In genomic region chr22:23130697-23131096, GRCh38 we compare ENCODE assay signal across 27 cellular contexts. TPM values are rescaled to one million over a fixed set of nuclear protein-coding genes. Genes with fewer than 3 reads are reported as not detected.
"Had no signal": no experiment of that assay in that cellular context is flagged by ENCODE, and none has a peak within 500 bp of the region (broad histone marks: within the 10 kb centered on the region; RNA-seq: fewer than 3 reads in every experiment).

No MANE protein-coding gene starts in this region.

- H3K4me1 ChIP-seq: colonic mucosa, upper lobe of right lung had no signal

- H3K36me3 ChIP-seq: brain microvascular endothelial cell, colonic mucosa, esophagus muscularis mucosa, thyroid gland, upper lobe of right lung had no signal

- DNase-seq: activated B cell treated with CpG ODN at 0.5 μM for 24 hours; activated CD4-positive, alpha-beta memory T cell treated with anti-CD3 and anti-CD28 coated beads for 36 hours; activated CD4-positive, alpha-beta T cell treated with anti-CD3 and anti-CD28 coated beads for 36 hours; activated naive CD4-positive, alpha-beta T cell treated with anti-CD3 and anti-CD28 coated beads for 36 hours; activated naive CD8-positive, alpha-beta T cell treated with anti-CD3 and anti-CD28 coated beads, Interleukin-2, amount 50 U/mL, for 24 hours; activated T-cell treated with anti-CD3 and anti-CD28 coated beads, Interleukin-2, amount 50 U/mL, for 48 hours; anterior cingulate cortex; brain microvascular endothelial cell; central memory CD4-positive, alpha-beta T cell; colonic mucosa; dorsolateral prefrontal cortex; hypothalamus; left cardiac atrium; stimulated activated CD4-positive, alpha-beta T cell treated with anti-CD3 and anti-CD28 coated beads, Interleukin-12 subunit alpha, Interleukin-12 subunit beta, amount 100 ng/mL, for 4 hours; stimulated activated CD4-positive, alpha-beta T cell treated with anti-CD3 and anti-CD28 coated beads, Interleukin-4, amount 100 ng/mL, for 4 hours; substantia nigra; SW 1271; T-helper 17 cell; thyroid gland; upper lobe of right lung had no signal

- H3K27ac ChIP-seq: brain microvascular endothelial cell, colonic mucosa, dorsolateral prefrontal cortex, esophagus muscularis mucosa, thyroid gland, upper lobe of right lung had no signal

- H3K9me3 ChIP-seq: colonic mucosa, esophagus muscularis mucosa, thyroid gland, upper lobe of right lung had no signal

- H3K36me3 Mint-ChIP-seq: activated CD4-positive, alpha-beta memory T cell treated with anti-CD3 and anti-CD28 coated beads for 36 hours; memory B cell had no signal

- H3K4me3 ChIP-seq: colonic mucosa, dorsolateral prefrontal cortex, esophagus muscularis mucosa, thyroid gland, upper lobe of right lung had no signal

- H3K9me3 Mint-ChIP-seq: activated B cell treated with CpG ODN at 0.5 μM for 24 hours; activated CD4-positive, alpha-beta memory T cell treated with anti-CD3 and anti-CD28 coated beads for 36 hours; activated naive CD4-positive, alpha-beta T cell treated with anti-CD3 and anti-CD28 coated beads for 36 hours; activated naive CD8-positive, alpha-beta T cell treated with anti-CD3 and anti-CD28 coated beads, Interleukin-2, amount 50 U/mL, for 24 hours; memory B cell; neural crest cell; stimulated activated naive CD8-positive, alpha-beta T cell treated with anti-CD3 and anti-CD28 coated beads, Interleukin-15, Interleukin-2, amounts not matched to agents 100 ng/mL and 50 ng/mL, for 24 hours had no signal

- ATAC-seq: activated CD4-positive, alpha-beta T cell treated with anti-CD3 and anti-CD28 coated beads for 36 hours; activated naive CD8-positive, alpha-beta T cell treated with anti-CD3 and anti-CD28 coated beads, Interleukin-2, amount 50 U/mL, for 24 hours; left cardiac atrium; T-helper 17 cell; upper lobe of right lung had no signal

- H3K4me1 Mint-ChIP-seq: activated CD4-positive, alpha-beta T cell treated with anti-CD3 and anti-CD28 coated beads for 36 hours had no signal

- H3K4me3 Mint-ChIP-seq: activated B cell treated with CpG ODN at 0.5 μM for 24 hours; activated CD4-positive, alpha-beta memory T cell treated with anti-CD3 and anti-CD28 coated beads for 36 hours; activated CD4-positive, alpha-beta T cell treated with anti-CD3 and anti-CD28 coated beads for 36 hours; activated naive CD4-positive, alpha-beta T cell treated with anti-CD3 and anti-CD28 coated beads for 36 hours; activated naive CD8-positive, alpha-beta T cell treated with anti-CD3 and anti-CD28 coated beads, Interleukin-2, amount 50 U/mL, for 24 hours; memory B cell; neural crest cell; stimulated activated naive CD8-positive, alpha-beta T cell treated with anti-CD3 and anti-CD28 coated beads, Interleukin-15, Interleukin-2, amounts not matched to agents 100 ng/mL and 50 ng/mL, for 24 hours; T-helper 17 cell had no signal

- H3K27me3 Mint-ChIP-seq: activated B cell treated with CpG ODN at 0.5 μM for 24 hours; activated CD4-positive, alpha-beta memory T cell treated with anti-CD3 and anti-CD28 coated beads for 36 hours; activated CD4-positive, alpha-beta T cell treated with anti-CD3 and anti-CD28 coated beads for 36 hours; activated naive CD8-positive, alpha-beta T cell treated with anti-CD3 and anti-CD28 coated beads, Interleukin-2, amount 50 U/mL, for 24 hours; memory B cell; stimulated activated naive CD8-positive, alpha-beta T cell treated with anti-CD3 and anti-CD28 coated beads, Interleukin-15, Interleukin-2, amounts not matched to agents 100 ng/mL and 50 ng/mL, for 24 hours; T-helper 17 cell had no signal

- H3K27ac Mint-ChIP-seq: activated B cell treated with CpG ODN at 0.5 μM for 24 hours; activated CD4-positive, alpha-beta memory T cell treated with anti-CD3 and anti-CD28 coated beads for 36 hours; activated CD4-positive, alpha-beta T cell treated with anti-CD3 and anti-CD28 coated beads for 36 hours; activated naive CD4-positive, alpha-beta T cell treated with anti-CD3 and anti-CD28 coated beads for 36 hours; activated naive CD8-positive, alpha-beta T cell treated with anti-CD3 and anti-CD28 coated beads, Interleukin-2, amount 50 U/mL, for 24 hours; memory B cell; stimulated activated naive CD8-positive, alpha-beta T cell treated with anti-CD3 and anti-CD28 coated beads, Interleukin-15, Interleukin-2, amounts not matched to agents 100 ng/mL and 50 ng/mL, for 24 hours; T-helper 17 cell had no signal

- H3K27me3 ChIP-seq: colonic mucosa, dorsolateral prefrontal cortex, esophagus muscularis mucosa, thyroid gland, upper lobe of right lung had no signal

RNA-seq across cellular contexts. Expression of gene RSPH14, which starts 11.1 kb away (rescaled TPM):
- total RNA-seq: activated B cell treated with CpG ODN at 0.5 μM for 24 hours, left cardiac atrium, mononuclear cell, myocyte, osteoblast, upper lobe of right lung had no signal

RNA-seq across cellular contexts. Expression of gene RAB36, which starts 14.6 kb away (rescaled TPM):
- total RNA-seq: activated naive CD4-positive, alpha-beta T cell treated with anti-CD3 and anti-CD28 coated beads for 36 hours; mononuclear cell had no signal
